8 cellular contexts compared by ENCODE assay signal in genomic region chr11:28671326-28671725, GRCh38.
"Had no signal": no experiment of that assay in that cellular context is flagged by ENCODE, and none has a peak within 500 bp of the region (broad histone marks: within the 10 kb centered on the region; RNA-seq: fewer than 3 reads in every experiment).

No MANE protein-coding gene starts in this region.

- H3K4me1 ChIP-seq: HAP-1 had no signal

- H3K9me3 ChIP-seq: HAP-1 had no signal

- H3K4me2 ChIP-seq: GM23338, KMS-11 had no signal

- H2AFZ ChIP-seq: GM23338 had no signal

- H3K9ac ChIP-seq: KMS-11 had no signal

- H3K36me3 ChIP-seq: HAP-1 had no signal

- H3K27ac ChIP-seq: HL-60, KMS-11 had no signal

- DNase-seq: H7, HFFc6, KBM-7 had no signal

- ATAC-seq: GM23338, HCT116 had no signal

- H3K4me3 ChIP-seq: GM23338, HAP-1 had no signal
